ENCODE assay signal across 30 cellular contexts in genomic region chr12:116903818-116904217, GRCh38. TPM values are rescaled to one million over a fixed set of nuclear protein-coding genes. Genes with fewer than 3 reads are reported as not detected.
"Had no signal": no experiment of that assay in that cellular context is flagged by ENCODE, and none has a peak within 500 bp of the region (broad histone marks: within the 10 kb centered on the region; RNA-seq: fewer than 3 reads in every experiment).

No MANE protein-coding gene starts in this region.

- H3K9me3 Mint-ChIP-seq: naive thymus-derived CD8-positive, alpha-beta T cell; natural killer cell treated with Interleukin-12 subunit alpha and Interleukin-12 subunit beta and Interleukin-15 and Interleukin-18, amount 100 ng/mL, for 72 hours; nephron progenitor cell; neural crest cell; stimulated activated naive CD8-positive, alpha-beta T cell treated with anti-CD3 and anti-CD28 coated beads, Interleukin-15, amount 100 ng/mL, for 72 hours; type B pancreatic cell had no signal

- H3K36me3 Mint-ChIP-seq: naive thymus-derived CD8-positive, alpha-beta T cell; natural killer cell treated with Interleukin-12 subunit alpha and Interleukin-12 subunit beta and Interleukin-15 and Interleukin-18, amount 100 ng/mL, for 72 hours; stimulated activated memory B cell treated with anti-CD40 and anti-IgM and Interleukin-4, amounts not matched to agents 10 μg/mL and 1 μg/mL and 100 μg/mL, for 72 hours; type B pancreatic cell had no signal

- H3K79me2 ChIP-seq: parathyroid adenoma had no signal

- H3K9me3 ChIP-seq: ovary, psoas muscle, right lobe of liver, sigmoid colon, suprapubic skin, testis, tibial artery, transverse colon, upper lobe of right lung, uterus had no signal

- H3K36me3 ChIP-seq: ovary, right lobe of liver, sigmoid colon, suprapubic skin, tibial artery, transverse colon, upper lobe of right lung, uterus had no signal

- H3K9ac ChIP-seq: parathyroid adenoma had no signal

- H3K4me1 Mint-ChIP-seq: neural crest cell; stimulated activated memory B cell treated with anti-CD40 and anti-IgM and Interleukin-4, amounts not matched to agents 10 μg/mL and 1 μg/mL and 100 μg/mL, for 72 hours; stimulated activated naive CD8-positive, alpha-beta T cell treated with anti-CD3 and anti-CD28 coated beads, Interleukin-15, amount 100 ng/mL, for 72 hours had no signal

- H3K27ac ChIP-seq: ovary, parathyroid adenoma, psoas muscle, right lobe of liver, sigmoid colon, suprapubic skin, testis, tibial artery, transverse colon, upper lobe of right lung, uterus had no signal

- H3K4me1 ChIP-seq: parathyroid adenoma, psoas muscle, right lobe of liver, sigmoid colon, suprapubic skin, testis, tibial artery, transverse colon, upper lobe of right lung, uterus had no signal

- H2AFZ ChIP-seq: parathyroid adenoma had no signal

- H3K4me3 Mint-ChIP-seq: naive thymus-derived CD8-positive, alpha-beta T cell; natural killer cell treated with Interleukin-12 subunit alpha and Interleukin-12 subunit beta and Interleukin-15 and Interleukin-18, amount 100 ng/mL, for 72 hours; nephron progenitor cell; neural crest cell; stimulated activated memory B cell treated with anti-CD40 and anti-IgM and Interleukin-4, amounts not matched to agents 10 μg/mL and 1 μg/mL and 100 μg/mL, for 72 hours; stimulated activated naive CD8-positive, alpha-beta T cell treated with anti-CD3 and anti-CD28 coated beads, Interleukin-15, amount 100 ng/mL, for 72 hours; type B pancreatic cell had no signal

- H3K27ac Mint-ChIP-seq: natural killer cell treated with Interleukin-12 subunit alpha and Interleukin-12 subunit beta and Interleukin-15 and Interleukin-18, amount 100 ng/mL, for 72 hours; nephron progenitor cell; progenitor cell of endocrine pancreas; stimulated activated memory B cell treated with anti-CD40 and anti-IgM and Interleukin-4, amounts not matched to agents 10 μg/mL and 1 μg/mL and 100 μg/mL, for 72 hours; stimulated activated naive CD8-positive, alpha-beta T cell treated with anti-CD3 and anti-CD28 coated beads, Interleukin-15, amount 100 ng/mL, for 72 hours; type B pancreatic cell had no signal

- ATAC-seq: naive thymus-derived CD8-positive, alpha-beta T cell; natural killer cell treated with Interleukin-12 subunit alpha and Interleukin-12 subunit beta and Interleukin-15 and Interleukin-18, amount 100 ng/mL, for 72 hours; psoas muscle; right cardiac atrium; right lobe of liver; stimulated activated memory B cell treated with anti-CD40 and anti-IgM and Interleukin-4, amounts not matched to agents 10 μg/mL and 1 μg/mL and 100 μg/mL, for 72 hours; stimulated activated naive CD8-positive, alpha-beta T cell treated with anti-CD3 and anti-CD28 coated beads, Interleukin-15, amount 100 ng/mL, for 72 hours; stimulated activated naive CD8-positive, alpha-beta T cell treated with anti-CD3 and anti-CD28 coated beads, Interleukin-15, Interleukin-2, amounts not matched to agents 100 U/mL and 50 U/mL, for 24 hours; upper lobe of right lung had no signal

- H3K4me3 ChIP-seq: ovary, psoas muscle, right lobe of liver, sigmoid colon, suprapubic skin, testis, tibial artery, transverse colon, upper lobe of right lung, uterus had no signal

- FAIRE-seq: small intestine had no signal

- DNase-seq: naive thymus-derived CD8-positive, alpha-beta T cell; nephron progenitor cell; occipital lobe; ovary; posterior cingulate gyrus; psoas muscle; right cardiac atrium; right lobe of liver; sigmoid colon; small intestine; stimulated activated CD4-positive, alpha-beta T cell treated with anti-CD3 and anti-CD28 coated beads, Interleukin-1b, Interleukin-23, amount 100 ng/mL, for 48 hours; stimulated activated CD4-positive, alpha-beta T cell treated with anti-CD3 and anti-CD28 coated beads, Interleukin-4, amount 100 ng/mL, for 1 hour; stimulated activated CD4-positive, alpha-beta T cell treated with anti-CD3 and anti-CD28 coated beads, Interleukin-4, amount 100 ng/mL, for 4 hours; stimulated activated CD8-positive, alpha-beta memory T cell treated with anti-CD3 and anti-CD28 coated beads, Interleukin-4, amount 100 ng/mL, for 48 hours; stimulated activated naive CD4-positive, alpha-beta T cell; stimulated activated naive CD8-positive, alpha-beta T cell treated with anti-CD3 and anti-CD28 coated beads, Interleukin-15, amount 100 ng/mL, for 72 hours; stimulated activated naive CD8-positive, alpha-beta T cell treated with anti-CD3 and anti-CD28 coated beads, Interleukin-15, Interleukin-2, amounts not matched to agents 100 U/mL and 50 U/mL, for 24 hours; substantia nigra; testis; tibial artery; transverse colon; upper lobe of right lung; uterus had no signal

- H3K27me3 ChIP-seq: ovary, right lobe of liver, testis, upper lobe of right lung, uterus had no signal

RNA-seq across cellular contexts. Expression of gene HRK, which starts 22.6 kb away (rescaled TPM):
- total RNA-seq: natural killer cell treated with Interleukin-12 subunit alpha and Interleukin-12 subunit beta and Interleukin-15 and Interleukin-18, amount 100 ng/mL, for 72 hours; right cardiac atrium; right lobe of liver; suprapubic skin; upper lobe of right lung had no signal
- polyA plus RNA-seq: naive thymus-derived CD8-positive, alpha-beta T cell; right cardiac atrium had no signal
